ENCODE assay signal across 8 cellular contexts in genomic region chr3:28916713-28917499, GRCh38.
DNase-seq lines count a peak whose midpoint lies in the region; ATAC-seq lines count a peak whose summit lies in the region.

No MANE protein-coding gene starts in this region.

- CTCF ChIA-PET in activated CD8-positive, alpha-beta T cell treated with anti-CD3 and anti-CD28 coated beads, Interleukin-2, amount 10 ng/mL, durations not matched to agents 7 days and 5 days (lab: Charles Lee), result interaction anchor here (0.5 to 1.3 kb wide), 6 partner anchors 9 to 1283 kb away, joined by 3 to 5 read pairs (median 3); no protein-coding TSS in a partner anchor

- intact Hi-C loops in head of caudate nucleus (cut with DNase I) (no loop called here), posterior cingulate gyrus (cut with DNase I) (loop anchor here (5.0 kb wide), 1 partner anchor 365 kb away; the partner anchor contains the start of gene RBMS3)

- POLR2A ChIA-PET in activated CD8-positive, alpha-beta T cell treated with anti-CD3 and anti-CD28 coated beads, Interleukin-2, amount 10 ng/mL, durations not matched to agents 7 days and 5 days (lab: Charles Lee), result no interaction called here

- H3K4me1 Mint-ChIP-seq in activated CD8-positive, alpha-beta T cell treated with anti-CD3 and anti-CD28 coated beads, Interleukin-2, amount 10 ng/mL, durations not matched to agents 7 days and 5 days (ENCODE audit: low read depth), result no peaks in the 10 kb centered on the region

- no peak overlapping the region for H3K27ac Mint-ChIP-seq in activated CD8-positive, alpha-beta T cell treated with anti-CD3 and anti-CD28 coated beads, Interleukin-2, amount 10 ng/mL, durations not matched to agents 7 days and 5 days

- H3K36me3 Mint-ChIP-seq in activated CD8-positive, alpha-beta T cell treated with anti-CD3 and anti-CD28 coated beads, Interleukin-2, amount 10 ng/mL, durations not matched to agents 7 days and 5 days (ENCODE audit: low read depth), result no peaks in the 10 kb centered on the region

- no peaks in the 10 kb centered on the region for H3K9me3 Mint-ChIP-seq in activated CD8-positive, alpha-beta T cell treated with anti-CD3 and anti-CD28 coated beads, Interleukin-2, amount 10 ng/mL, durations not matched to agents 7 days and 5 days (ENCODE audit: insufficient read depth)

- no peak overlapping the region for H3K4me3 Mint-ChIP-seq in activated CD8-positive, alpha-beta T cell treated with anti-CD3 and anti-CD28 coated beads, Interleukin-2, amount 10 ng/mL, durations not matched to agents 7 days and 5 days

- peaks cover 2% of the 10 kb centered on the region for H3K27me3 Mint-ChIP-seq in activated CD8-positive, alpha-beta T cell treated with anti-CD3 and anti-CD28 coated beads, Interleukin-2, amount 10 ng/mL, durations not matched to agents 7 days and 5 days (ENCODE audit: low read depth)

- ATAC-seq in GM21786 (IDR thresholded peaks at IDR 0.05; ENCODE audit: unreplicated experiment), result peak; percentile 93
- ATAC-seq in activated CD8-positive, alpha-beta T cell treated with anti-CD3 and anti-CD28 coated beads, Interleukin-2, amount 10 ng/mL, durations not matched to agents 7 days and 5 days, result peak; percentile 67

- DNase-seq in NCI-H2107 treated with DMSO at 0.1 percent for 48 hours (lab: John Stamatoyannopoulos, UW; ENCODE audit: unreplicated experiment) (peak; percentile 27), NCI-H2107 (lab: John Stamatoyannopoulos, UW) (no peak), Kasumi-1 (lab: John Stamatoyannopoulos, UW) (peak; percentile 27 to 39), head of caudate nucleus (peak; percentile 6 to 78 (median 48)), posterior cingulate gyrus (peak in 9 of 10 donors; percentile 14 to 83 (median 34)), NCI-H345 treated with DMSO at 0.1 percent for 48 hours (lab: John Stamatoyannopoulos, UW; ENCODE audit: unreplicated experiment) (no peak)
- peak; percentile 34 for DNase-seq in activated CD8-positive, alpha-beta T cell treated with anti-CD3 and anti-CD28 coated beads, Interleukin-2, amount 10 ng/mL, durations not matched to agents 7 days and 5 days

Comparison
In these comparisons a context has a peak if more than half of its experiments do, and no peak if none do; other contexts are left out.
1. DNase-seq: peak in NCI-H2107 treated with DMSO at 0.1 percent for 48 hours (single experiment), Kasumi-1 (2 of 2), activated CD8-positive, alpha-beta T cell treated with anti-CD3 and anti-CD28 coated beads, Interleukin-2, amount 10 ng/mL, durations not matched to agents 7 days and 5 days (single experiment), head of caudate nucleus (42 of 42) and posterior cingulate gyrus (9 of 10); none in NCI-H2107 (single experiment) and NCI-H345 treated with DMSO at 0.1 percent for 48 hours (single experiment).